ENCODE assay signal across 1 cellular context in the genomic region with DNA sequence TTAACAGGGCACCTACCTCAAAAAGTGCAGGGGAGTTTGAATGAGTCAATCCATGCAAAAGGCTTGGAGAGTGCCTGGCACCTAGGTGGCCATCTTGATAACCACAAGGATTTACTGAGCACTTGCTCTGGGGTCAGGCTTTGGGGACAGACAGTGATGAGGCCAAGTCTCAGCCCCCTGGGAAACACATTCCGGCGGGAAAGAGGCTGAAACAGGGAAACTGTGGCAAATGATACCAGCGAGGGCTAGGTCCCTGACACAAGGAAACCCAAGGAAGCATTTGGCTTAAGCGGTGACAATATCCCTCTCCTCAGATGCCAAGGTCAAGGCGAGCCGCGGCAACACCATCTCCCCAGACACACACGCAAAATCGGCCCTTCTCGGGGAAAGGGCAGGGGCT.
TF ChIP-seq lines count a peak whose summit lies in the region.

No MANE protein-coding gene starts in this region.

TF ChIP-seq in GM23338, 12 proteins besides CTCF, POLR2A, EP300 and RAD21 (continued from another document):
- TF ChIP-seq, protein P1, sequence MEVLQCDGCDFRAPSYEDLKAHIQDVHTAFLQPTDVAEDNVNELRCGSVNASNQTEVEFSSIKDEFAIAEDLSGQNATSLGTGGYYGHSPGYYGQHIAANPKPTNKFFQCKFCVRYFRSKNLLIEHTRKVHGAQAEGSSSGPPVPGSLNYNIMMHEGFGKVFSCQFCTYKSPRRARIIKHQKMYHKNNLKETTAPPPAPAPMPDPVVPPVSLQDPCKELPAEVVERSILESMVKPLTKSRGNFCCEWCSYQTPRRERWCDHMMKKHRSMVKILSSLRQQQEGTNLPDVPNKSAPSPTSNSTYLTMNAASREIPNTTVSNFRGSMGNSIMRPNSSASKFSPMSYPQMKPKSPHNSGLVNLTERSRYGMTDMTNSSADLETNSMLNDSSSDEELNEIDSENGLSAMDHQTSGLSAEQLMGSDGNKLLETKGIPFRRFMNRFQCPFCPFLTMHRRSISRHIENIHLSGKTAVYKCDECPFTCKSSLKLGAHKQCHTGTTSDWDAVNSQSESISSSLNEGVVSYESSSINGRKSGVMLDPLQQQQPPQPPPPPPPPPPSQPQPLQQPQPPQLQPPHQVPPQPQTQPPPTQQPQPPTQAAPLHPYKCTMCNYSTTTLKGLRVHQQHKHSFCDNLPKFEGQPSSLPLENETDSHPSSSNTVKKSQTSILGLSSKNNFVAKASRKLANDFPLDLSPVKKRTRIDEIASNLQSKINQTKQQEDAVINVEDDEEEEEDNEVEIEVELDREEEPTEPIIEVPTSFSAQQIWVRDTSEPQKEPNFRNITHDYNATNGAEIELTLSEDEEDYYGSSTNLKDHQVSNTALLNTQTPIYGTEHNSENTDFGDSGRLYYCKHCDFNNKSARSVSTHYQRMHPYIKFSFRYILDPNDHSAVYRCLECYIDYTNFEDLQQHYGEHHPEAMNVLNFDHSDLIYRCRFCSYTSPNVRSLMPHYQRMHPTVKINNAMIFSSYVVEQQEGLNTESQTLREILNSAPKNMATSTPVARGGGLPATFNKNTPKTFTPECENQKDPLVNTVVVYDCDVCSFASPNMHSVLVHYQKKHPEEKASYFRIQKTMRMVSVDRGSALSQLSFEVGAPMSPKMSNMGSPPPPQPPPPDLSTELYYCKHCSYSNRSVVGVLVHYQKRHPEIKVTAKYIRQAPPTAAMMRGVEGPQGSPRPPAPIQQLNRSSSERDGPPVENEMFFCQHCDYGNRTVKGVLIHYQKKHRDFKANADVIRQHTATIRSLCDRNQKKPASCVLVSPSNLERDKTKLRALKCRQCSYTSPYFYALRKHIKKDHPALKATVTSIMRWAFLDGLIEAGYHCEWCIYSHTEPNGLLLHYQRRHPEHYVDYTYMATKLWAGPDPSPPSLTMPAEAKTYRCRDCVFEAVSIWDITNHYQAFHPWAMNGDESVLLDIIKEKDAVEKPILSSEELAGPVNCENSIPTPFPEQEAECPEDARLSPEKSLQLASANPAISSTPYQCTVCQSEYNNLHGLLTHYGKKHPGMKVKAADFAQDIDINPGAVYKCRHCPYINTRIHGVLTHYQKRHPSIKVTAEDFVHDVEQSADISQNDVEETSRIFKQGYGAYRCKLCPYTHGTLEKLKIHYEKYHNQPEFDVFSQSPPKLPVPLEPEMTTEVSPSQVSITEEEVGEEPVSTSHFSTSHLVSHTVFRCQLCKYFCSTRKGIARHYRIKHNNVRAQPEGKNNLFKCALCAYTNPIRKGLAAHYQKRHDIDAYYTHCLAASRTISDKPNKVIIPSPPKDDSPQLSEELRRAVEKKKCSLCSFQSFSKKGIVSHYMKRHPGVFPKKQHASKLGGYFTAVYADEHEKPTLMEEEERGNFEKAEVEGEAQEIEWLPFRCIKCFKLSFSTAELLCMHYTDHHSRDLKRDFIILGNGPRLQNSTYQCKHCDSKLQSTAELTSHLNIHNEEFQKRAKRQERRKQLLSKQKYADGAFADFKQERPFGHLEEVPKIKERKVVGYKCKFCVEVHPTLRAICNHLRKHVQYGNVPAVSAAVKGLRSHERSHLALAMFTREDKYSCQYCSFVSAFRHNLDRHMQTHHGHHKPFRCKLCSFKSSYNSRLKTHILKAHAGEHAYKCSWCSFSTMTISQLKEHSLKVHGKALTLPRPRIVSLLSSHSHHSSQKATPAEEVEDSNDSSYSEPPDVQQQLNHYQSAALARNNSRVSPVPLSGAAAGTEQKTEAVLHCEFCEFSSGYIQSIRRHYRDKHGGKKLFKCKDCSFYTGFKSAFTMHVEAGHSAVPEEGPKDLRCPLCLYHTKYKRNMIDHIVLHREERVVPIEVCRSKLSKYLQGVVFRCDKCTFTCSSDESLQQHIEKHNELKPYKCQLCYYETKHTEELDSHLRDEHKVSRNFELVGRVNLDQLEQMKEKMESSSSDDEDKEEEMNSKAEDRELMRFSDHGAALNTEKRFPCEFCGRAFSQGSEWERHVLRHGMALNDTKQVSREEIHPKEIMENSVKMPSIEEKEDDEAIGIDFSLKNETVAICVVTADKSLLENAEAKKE (CRISPR knock-in tag; IDR thresholded peaks at IDR 0.05): no peak
- TF ChIP-seq, protein P2, sequence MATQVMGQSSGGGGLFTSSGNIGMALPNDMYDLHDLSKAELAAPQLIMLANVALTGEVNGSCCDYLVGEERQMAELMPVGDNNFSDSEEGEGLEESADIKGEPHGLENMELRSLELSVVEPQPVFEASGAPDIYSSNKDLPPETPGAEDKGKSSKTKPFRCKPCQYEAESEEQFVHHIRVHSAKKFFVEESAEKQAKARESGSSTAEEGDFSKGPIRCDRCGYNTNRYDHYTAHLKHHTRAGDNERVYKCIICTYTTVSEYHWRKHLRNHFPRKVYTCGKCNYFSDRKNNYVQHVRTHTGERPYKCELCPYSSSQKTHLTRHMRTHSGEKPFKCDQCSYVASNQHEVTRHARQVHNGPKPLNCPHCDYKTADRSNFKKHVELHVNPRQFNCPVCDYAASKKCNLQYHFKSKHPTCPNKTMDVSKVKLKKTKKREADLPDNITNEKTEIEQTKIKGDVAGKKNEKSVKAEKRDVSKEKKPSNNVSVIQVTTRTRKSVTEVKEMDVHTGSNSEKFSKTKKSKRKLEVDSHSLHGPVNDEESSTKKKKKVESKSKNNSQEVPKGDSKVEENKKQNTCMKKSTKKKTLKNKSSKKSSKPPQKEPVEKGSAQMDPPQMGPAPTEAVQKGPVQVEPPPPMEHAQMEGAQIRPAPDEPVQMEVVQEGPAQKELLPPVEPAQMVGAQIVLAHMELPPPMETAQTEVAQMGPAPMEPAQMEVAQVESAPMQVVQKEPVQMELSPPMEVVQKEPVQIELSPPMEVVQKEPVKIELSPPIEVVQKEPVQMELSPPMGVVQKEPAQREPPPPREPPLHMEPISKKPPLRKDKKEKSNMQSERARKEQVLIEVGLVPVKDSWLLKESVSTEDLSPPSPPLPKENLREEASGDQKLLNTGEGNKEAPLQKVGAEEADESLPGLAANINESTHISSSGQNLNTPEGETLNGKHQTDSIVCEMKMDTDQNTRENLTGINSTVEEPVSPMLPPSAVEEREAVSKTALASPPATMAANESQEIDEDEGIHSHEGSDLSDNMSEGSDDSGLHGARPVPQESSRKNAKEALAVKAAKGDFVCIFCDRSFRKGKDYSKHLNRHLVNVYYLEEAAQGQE (IDR thresholded peaks at IDR 0.05; ENCODE audit: unreplicated experiment): no peak
- TF ChIP-seq CREB1 (CRISPR knock-in tag; IDR thresholded peaks at IDR 0.05; ENCODE audit: low read depth): no peak
